18 cellular contexts compared by ENCODE assay signal in genomic region chr19:32876919-32877285, GRCh38. TPM values are rescaled to one million over a fixed set of nuclear protein-coding genes. Genes with fewer than 3 reads are reported as not detected.
A peak's percentile ranks its signal among the peaks of the same experiment; 100 is the strongest.
DNase-seq lines count a peak whose midpoint lies in the region; ATAC-seq and TF ChIP-seq lines count a peak whose summit lies in the region.
"Had no signal": no experiment of that assay in that cellular context is flagged by ENCODE, and none has a peak within 500 bp of the region (broad histone marks: within the 10 kb centered on the region; RNA-seq: fewer than 3 reads in every experiment).

No MANE protein-coding gene starts in this region.

- ATAC-seq in mucosa of descending colon (peak; percentile 84), HG03354 (IDR thresholded peaks at IDR 0.05; ENCODE audit: poor library complexity, severe bottlenecking, unreplicated experiment) (no peak)
- ATAC-seq: left lung, psoas muscle had no signal

- H3K4me1 ChIP-seq in mucosa of descending colon (ENCODE audit: low read depth) = peaks cover 19% of the 10 kb centered on the region
- H3K4me1 ChIP-seq: left lung, psoas muscle, tibial nerve had no signal

- H3K36me3 ChIP-seq in brain microvascular endothelial cell (replicated peaks) (no peaks in the 10 kb centered on the region), mucosa of descending colon (ENCODE audit: low read depth) (no peaks in the 10 kb centered on the region)

- H3K36me3 Mint-ChIP-seq in HFFc6 (ENCODE audit: low read depth) = 0 out of 2 replicates have a peak, but pooled peaks cover 4% of the 10 kb centered on the region
- peaks cover 15% of the 10 kb centered on the region for H3K36me3 Mint-ChIP-seq in activated T-cell treated with anti-CD3 and anti-CD28 coated beads, Interleukin-2, amount 50 U/mL, for 24 hours (ENCODE audit: low read depth)

- peak overlapping the region; percentile 50 for H3K4me3 Mint-ChIP-seq in HFFc6
- H3K4me3 Mint-ChIP-seq in activated T-cell treated with anti-CD3 and anti-CD28 coated beads, Interleukin-2, amount 50 U/mL, for 24 hours = no peak overlapping the region
- H3K4me3 Mint-ChIP-seq: activated CD4-positive, alpha-beta memory T cell treated with anti-CD3 and anti-CD28 coated beads, Interleukin-2, amount 10 ng/mL, durations not matched to agents 7 days and 5 days; H9 had no signal

- TF ChIP-seq CTCF in AG10803 (conservative IDR thresholded peaks at IDR 0.05; ENCODE audit: low read length) (no peak), HFFc6 (IDR thresholded peaks at IDR 0.05) (no peak), brain microvascular endothelial cell (IDR thresholded peaks at IDR 0.05; ENCODE audit: low read depth, low read length, missing control alignments) (no peak), mucosa of descending colon (IDR thresholded peaks at IDR 0.05) (no peak)

- H3K4me3 ChIP-seq in AG10803 (ENCODE audit: low read length) (no peak overlapping the region), brain microvascular endothelial cell (ENCODE audit: low read depth, low read length) (no peak overlapping the region), mucosa of descending colon (no peak overlapping the region)
- H3K4me3 ChIP-seq: left lung, psoas muscle, SK-N-MC, tibial nerve had no signal

- no peaks in the 10 kb centered on the region for H3K9me3 ChIP-seq in mucosa of descending colon
- H3K9me3 ChIP-seq: left lung, psoas muscle, tibial nerve had no signal

- peaks cover 2% of the 10 kb centered on the region; the same call in 1 of the 2 replicates for H3K27me3 Mint-ChIP-seq in HFFc6 (ENCODE audit: insufficient read depth)
- no peaks in the 10 kb centered on the region for H3K27me3 Mint-ChIP-seq in activated T-cell treated with anti-CD3 and anti-CD28 coated beads, Interleukin-2, amount 50 U/mL, for 24 hours
- H3K27me3 Mint-ChIP-seq: activated CD4-positive, alpha-beta memory T cell treated with anti-CD3 and anti-CD28 coated beads, Interleukin-2, amount 10 ng/mL, durations not matched to agents 7 days and 5 days had no signal

- DNase-seq in AG10803 (ENCODE audit: low read depth) (peak; percentile 29), HFFc6 (peak; percentile 96), brain microvascular endothelial cell (peak; percentile 75), mucosa of descending colon (peak; percentile 20 to 51 (median 42)), G401 (ENCODE audit: low spot score) (no peak), NCI-H1092 treated with DMSO at 0.1 percent for 48 hours (lab: John Stamatoyannopoulos, UW) (no peak)
- DNase-seq in activated T-cell treated with anti-CD3 and anti-CD28 coated beads, Interleukin-2, amount 50 U/mL, for 24 hours = no peak
- DNase-seq: activated CD4-positive, alpha-beta memory T cell treated with anti-CD3 and anti-CD28 coated beads, Interleukin-2, amount 10 ng/mL, durations not matched to agents 7 days and 5 days; dermis blood vessel endothelial cell; H9; hypothalamus; left lung; stimulated activated CD4-positive, alpha-beta T cell treated with anti-CD3 and anti-CD28 coated beads, Interleukin-4, amount 100 ng/mL, for 1 hour had no signal

- H3K27ac ChIP-seq in brain microvascular endothelial cell = peak overlapping the region; percentile 54
- H3K27ac ChIP-seq: left lung, psoas muscle, SK-N-MC, tibial nerve had no signal

- intact Hi-C loops in mucosa of descending colon (cut with DNase I, micrococcal nuclease) = no loop called here

- peak overlapping the region; percentile 97 for H3K27ac Mint-ChIP-seq in HFFc6
- H3K27ac Mint-ChIP-seq in activated T-cell treated with anti-CD3 and anti-CD28 coated beads, Interleukin-2, amount 50 U/mL, for 24 hours = no peak overlapping the region
- H3K27ac Mint-ChIP-seq: activated CD4-positive, alpha-beta memory T cell treated with anti-CD3 and anti-CD28 coated beads, Interleukin-2, amount 10 ng/mL, durations not matched to agents 7 days and 5 days had no signal

- no peaks in the 10 kb centered on the region for H3K27me3 ChIP-seq in brain microvascular endothelial cell (replicated peaks)
- H3K27me3 ChIP-seq: left lung, tibial nerve had no signal

- in situ Hi-C loops in brain microvascular endothelial cell (cut with HindIII; ENCODE audit: low pct_ligation_motif_present, low sequenced_read_pairs) (no loop called here), G401 (cut with HindIII; ENCODE audit: low sequenced_read_pairs) (no loop called here)

- H3K9me3 Mint-ChIP-seq in HFFc6 = no peaks in the 10 kb centered on the region
- H3K9me3 Mint-ChIP-seq in activated T-cell treated with anti-CD3 and anti-CD28 coated beads, Interleukin-2, amount 50 U/mL, for 24 hours = no peaks in the 10 kb centered on the region
- H3K9me3 Mint-ChIP-seq: activated CD4-positive, alpha-beta memory T cell treated with anti-CD3 and anti-CD28 coated beads, Interleukin-2, amount 10 ng/mL, durations not matched to agents 7 days and 5 days; H9 had no signal

- H3K4me1 Mint-ChIP-seq in HFFc6 (ENCODE audit: low read depth) = peaks cover 16% of the 10 kb centered on the region
- peaks cover 7% of the 10 kb centered on the region for H3K4me1 Mint-ChIP-seq in activated T-cell treated with anti-CD3 and anti-CD28 coated beads, Interleukin-2, amount 50 U/mL, for 24 hours (ENCODE audit: low read depth)

RNA-seq across cellular contexts. Expression of gene SLC7A9, which starts 7.3 kb away (rescaled TPM):
- not detected for total RNA-seq in HFFc6 (2021; fragmentation: NEBNext Ultra II Directional; extraction: Animal tissue kit (Norgen Biotek cat#: 25700))
- total RNA-seq in mucosa of descending colon = under 1 TPM in 2 of 3 donors, not detected in 1; 0.43 to 0.66 TPM
- total RNA-seq in G401 (2014; rRNA removed; shearing (Covaris generic)) = 0.51 TPM in 1 of 2 replicates, not detected in the other
- total RNA-seq: dermis blood vessel endothelial cell, H9, myocyte had no signal

Comparison
In these comparisons a context has a peak if more than half of its experiments do, and no peak if none do; other contexts are left out.
1. DNase-seq: peak in AG10803 (single experiment), HFFc6 (single experiment), brain microvascular endothelial cell (single experiment) and mucosa of descending colon (3 of 3); none in activated T-cell treated with anti-CD3 and anti-CD28 coated beads, Interleukin-2, amount 50 U/mL, for 24 hours (single experiment), G401 (single experiment) and NCI-H1092 treated with DMSO at 0.1 percent for 48 hours (single experiment).